In the genomic region with DNA sequence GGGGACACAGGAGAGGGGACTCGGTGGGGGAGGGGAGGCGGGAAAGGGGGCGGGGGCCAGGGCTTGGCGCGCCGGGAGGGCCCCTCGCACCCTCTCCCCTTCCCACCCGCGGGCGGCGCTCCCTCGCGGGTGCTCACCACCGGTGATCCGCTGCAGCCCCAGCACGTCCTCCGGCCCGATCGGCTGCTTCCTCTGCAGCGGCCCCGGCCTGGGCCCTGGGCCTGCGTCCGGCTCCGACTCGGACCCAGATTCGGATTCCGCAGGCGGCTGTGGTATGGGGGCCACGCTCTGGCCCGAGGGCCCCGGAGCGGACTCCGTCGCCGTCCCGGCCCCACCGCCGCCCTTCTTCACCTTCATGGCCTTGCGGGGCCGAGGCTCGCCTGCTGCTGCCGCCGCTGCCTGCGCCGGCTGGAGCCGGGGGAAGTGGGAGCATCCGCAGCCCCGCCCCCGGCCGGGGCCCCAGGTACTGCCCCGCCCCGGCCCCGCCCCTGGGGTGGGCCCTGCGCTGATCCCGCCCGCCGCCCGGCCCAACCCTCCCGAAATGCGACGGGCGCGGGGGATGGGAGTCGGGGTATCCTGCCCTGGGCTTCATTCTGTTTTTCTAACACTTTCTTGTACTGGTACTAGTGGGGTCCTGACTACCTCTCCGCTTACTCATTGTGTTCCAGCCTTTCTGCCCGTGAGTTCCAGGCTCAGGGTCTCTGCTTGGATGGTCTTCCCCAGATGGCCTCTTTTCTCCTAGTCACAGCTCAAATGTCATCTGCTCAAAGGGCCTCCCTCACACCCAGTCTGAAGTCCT, we compare ENCODE assay signal across 8 cellular contexts. TPM values are rescaled to one million over a fixed set of nuclear protein-coding genes. Genes with fewer than 3 reads are reported as not detected.
DNase-seq lines count a peak whose midpoint lies in the region; ATAC-seq and TF ChIP-seq lines count a peak whose summit lies in the region.

A gene (minus strand): TSS at position 424 of the 799 bp plus-strand sequence. CDS start 67 bp downstream, at position 357.

- intact Hi-C loops in stomach (cut with DNase I; ENCODE audit: low total_unique reads) = no loop called here

- H3K36me3 ChIP-seq in BLaER1 treated with 17β-estradiol and CSF1 and Interleukin-3, amounts not matched to agents 10 nM and 100 nM = peaks cover 40 to 46% (median 44%) of the 10 kb centered on the region in 11 experiments
- H3K36me3 ChIP-seq in HUES64 (ENCODE audit: insufficient read depth, low read length) = peaks cover 43% of the 10 kb centered on the region
- peaks cover 36 to 46% (median 44%) of the 10 kb centered on the region in 4 donors for H3K36me3 ChIP-seq in stomach

- H3K4me3 Mint-ChIP-seq in neural crest cell = peak within 1 kb of the TSS; percentile 91

- H3K9ac ChIP-seq in BLaER1 treated with 17β-estradiol and CSF1 and Interleukin-3, amounts not matched to agents 10 nM and 100 nM = peak within 1 kb of the TSS; percentile 79 to 87 (median 84)
- peak within 1 kb of the TSS; percentile 82 for H3K9ac ChIP-seq in HUES64 (ENCODE audit: low read depth, low read length)

- DNase-seq in RPMI7951 (ENCODE audit: low read depth) = peak; percentile 63
- peak; percentile 92 for DNase-seq in activated effector memory CD4-positive, alpha-beta T cell treated with anti-CD3 and anti-CD28 coated beads, Interleukin-2, amount 50 U/mL, for 16 hours
- DNase-seq in foreskin fibroblast = peak; percentile 62 to 90
- DNase-seq in neural crest cell (ENCODE audit: low read depth, low spot score) = peak; percentile 65
- DNase-seq in stomach = peak; percentile 85

- peaks cover 12% of the 10 kb centered on the region for H3K36me3 Mint-ChIP-seq in neural crest cell (ENCODE audit: low read depth)

- under 1% methylated on average over 65 of the region's 66 CpGs for WGBS in HUES64
- WGBS in stomach, 5 donors = 1 to 3% (median 2%) methylated on average over 35 to 66 of the region's 66 CpGs

- H3K27me3 ChIP-seq in BLaER1 treated with 17β-estradiol and CSF1 and Interleukin-3, amounts not matched to agents 10 nM and 100 nM = no peaks in the 10 kb centered on the region
- H3K27me3 ChIP-seq in HUES64 (ENCODE audit: insufficient read depth, low read length) (no peaks in the 10 kb centered on the region), stomach (no peaks in the 10 kb centered on the region)

- peak within 1 kb of the TSS in 10 of 11 experiments; percentile 60 to 80 (median 69); a peak in 18 of 22 replicates for H3K27ac ChIP-seq in BLaER1 treated with 17β-estradiol and CSF1 and Interleukin-3, amounts not matched to agents 10 nM and 100 nM
- 0 out of 2 replicates have a peak within 1 kb of the TSS, but pooled peaks have one; percentile 51 for H3K27ac ChIP-seq in HUES64 (ENCODE audit: low read depth, low read length)
- H3K27ac ChIP-seq in stomach = peak within 1 kb of the TSS; percentile 50 to 77 (median 71)

- H4K20me1 ChIP-seq in BLaER1 treated with 17β-estradiol and CSF1 and Interleukin-3, amounts not matched to agents 10 nM and 100 nM = peaks cover 12 to 41% (median 29%) of the 10 kb centered on the region in 11 experiments; a peak in 19 of 22 replicates

- peak; percentile 68 for ATAC-seq in GM19372 (IDR thresholded peaks at IDR 0.05; ENCODE audit: low read depth, unreplicated experiment)

- TF ChIP-seq CTCF in foreskin fibroblast (IDR thresholded peaks at IDR 0.05; ENCODE audit: low read depth, low read length) = no peak
- TF ChIP-seq CTCF in neural crest cell (conservative IDR thresholded peaks at IDR 0.05) = no peak
- TF ChIP-seq CTCF in stomach (IDR thresholded peaks at IDR 0.05) = no peak

- H3K4me1 ChIP-seq in BLaER1 treated with 17β-estradiol and CSF1 and Interleukin-3, amounts not matched to agents 10 nM and 100 nM = peaks cover 44 to 52% (median 50%) of the 10 kb centered on the region in 10 experiments
- peaks cover 6% of the 10 kb centered on the region; the same call in 1 of the 2 replicates for H3K4me1 ChIP-seq in HUES64 (ENCODE audit: insufficient read depth, low read length)
- peaks cover 10 to 54% (median 45%) of the 10 kb centered on the region in 4 donors for H3K4me1 ChIP-seq in stomach

- no peak within 1 kb of the TSS for H3K27ac Mint-ChIP-seq in neural crest cell (ENCODE audit: unreplicated experiment)

- H3K4me1 Mint-ChIP-seq in neural crest cell = peaks cover 31% of the 10 kb centered on the region

- H3K4me2 ChIP-seq in BLaER1 treated with 17β-estradiol and CSF1 and Interleukin-3, amounts not matched to agents 10 nM and 100 nM = peak within 1 kb of the TSS; percentile 82 to 99 (median 96)

- H3K4me3 ChIP-seq in BLaER1 treated with 17β-estradiol and CSF1 and Interleukin-3, amounts not matched to agents 10 nM and 100 nM = peak within 1 kb of the TSS; percentile 72 to 93 (median 79)
- H3K4me3 ChIP-seq in HUES64 (ENCODE audit: low read length) (peak within 1 kb of the TSS; percentile 85), foreskin fibroblast (ENCODE audit: low read depth in 1 of 2, low read length in 2 of 2) (peak within 1 kb of the TSS; percentile 68 to 71), stomach (peak within 1 kb of the TSS; percentile 63 to 93 (median 69))

- no peaks in the 10 kb centered on the region for H3K9me3 Mint-ChIP-seq in neural crest cell

- no peak for TF ChIP-seq POLR2A in stomach (IDR thresholded peaks at IDR 0.05)

- no peaks in the 10 kb centered on the region for H3K9me3 ChIP-seq in BLaER1 treated with 17β-estradiol and CSF1 and Interleukin-3, amounts not matched to agents 10 nM and 100 nM (replicated peaks in 1 of 11)
- H3K9me3 ChIP-seq in HUES64 (ENCODE audit: insufficient read depth, low read depth, low read length) (no peaks in the 10 kb centered on the region), stomach (no peaks in the 10 kb centered on the region)

- no peak for TF ChIP-seq EP300 in stomach (IDR thresholded peaks at IDR 0.05)

- no peaks in the 10 kb centered on the region for H3K27me3 Mint-ChIP-seq in neural crest cell (ENCODE audit: low read depth)

RNA-seq across cellular contexts. Expression of the gene that starts here (rescaled TPM):
- 37.5 TPM for polyA plus RNA-seq in HUES64 (2013, experiment 1 of 2)
- 47.4 TPM for polyA plus RNA-seq in HUES64 (2013, experiment 2 of 2)
- total RNA-seq in RPMI7951 (2014; rRNA removed; shearing (Covaris generic)) = 21.7 and 24.7 TPM in 2 replicates
- 59.1 and 63.5 TPM in 2 replicates for total RNA-seq in neural crest cell
- total RNA-seq in stomach = 10 to 100 TPM; 13.6 to 30.9 (median 17.0) TPM
- polyA plus RNA-seq in stomach = 10 to 100 TPM; 16.5 to 27.1 (median 19.9) TPM

Comparison
In these comparisons a context has a peak if more than half of its experiments do, and no peak if none do; other contexts are left out.
1. Peak in every context shown above with its lines: DNase-seq, ATAC-seq, H3K4me3 ChIP-seq and H3K27ac ChIP-seq.